In genomic region chr4:76548704-76549103, GRCh38 we compare ENCODE assay signal across 15 cellular contexts.
A peak's percentile ranks its signal among the peaks of the same experiment; 100 is the strongest.
DNase-seq lines count a peak whose midpoint lies in the region; ATAC-seq and TF ChIP-seq lines count a peak whose summit lies in the region.
"Had no signal": no experiment of that assay in that cellular context is flagged by ENCODE, and none has a peak within 500 bp of the region (broad histone marks: within the 10 kb centered on the region; RNA-seq: fewer than 3 reads in every experiment).

No MANE protein-coding gene starts in this region.

- H3K27ac ChIP-seq in BLaER1 treated with 17β-estradiol and CSF1 and Interleukin-3, amounts not matched to agents 10 nM and 100 nM, result peak overlapping the region in 3 of 11 experiments; percentile 79 to 80 (median 80); a peak in 4 of 22 replicates
- H3K27ac ChIP-seq in left lung, result no peak overlapping the region

- intact Hi-C loops in left lung (cut with DNase I), result no loop called here

- H3K4me1 ChIP-seq in BLaER1 treated with 17β-estradiol and CSF1 and Interleukin-3, amounts not matched to agents 10 nM and 100 nM, result peaks cover 39 to 75% (median 57%) of the 10 kb centered on the region in 10 experiments
- H3K4me1 ChIP-seq in left lung, result peaks cover 0 to 6% of the 10 kb centered on the region in 2 donors

- peak; percentile 20 for DNase-seq in HuH-7 (ENCODE audit: low spot score)
- no peak for DNase-seq in left lung
- peak; percentile 51 for DNase-seq in renal cortical epithelial cell (ENCODE audit: low read depth)
- no peak for DNase-seq in H7
- no peak for DNase-seq in COLO668 (lab: John Stamatoyannopoulos, UW; ENCODE audit: unreplicated experiment)
- DNase-seq: C1 segment of cervical spinal cord, DMS153, NCI-H1105 treated with DMSO at 0.1 percent for 48 hours, NCI-H187, NCI-H446 treated with DMSO at 0.1 percent for 48 hours, OCI-M1, SIG-M5 had no signal

- H4K20me1 ChIP-seq in BLaER1 treated with 17β-estradiol and CSF1 and Interleukin-3, amounts not matched to agents 10 nM and 100 nM, result no peaks in the 10 kb centered on the region

- peak; percentile 60 for ATAC-seq in left lung
- no peak for ATAC-seq in GM19395 (IDR thresholded peaks at IDR 0.05; ENCODE audit: unreplicated experiment)
- ATAC-seq in GM19324 (IDR thresholded peaks at IDR 0.05; ENCODE audit: low FRiP score, unreplicated experiment), result no peak

- no peak overlapping the region for H3K4me3 ChIP-seq in BLaER1 treated with 17β-estradiol and CSF1 and Interleukin-3, amounts not matched to agents 10 nM and 100 nM
- H3K4me3 ChIP-seq in left lung, result no peak overlapping the region
- no peak overlapping the region for H3K4me3 ChIP-seq in H7 (ENCODE audit: insufficient read depth, low read depth, low read length)

- H3K27me3 ChIP-seq in BLaER1 treated with 17β-estradiol and CSF1 and Interleukin-3, amounts not matched to agents 10 nM and 100 nM, result no peaks in the 10 kb centered on the region
- H3K27me3 ChIP-seq in left lung, result no peaks in the 10 kb centered on the region
- no peaks in the 10 kb centered on the region for H3K27me3 ChIP-seq in H7 (ENCODE audit: control insufficient read depth, insufficient read depth, low read length)

- no peaks in the 10 kb centered on the region for H3K36me3 ChIP-seq in BLaER1 treated with 17β-estradiol and CSF1 and Interleukin-3, amounts not matched to agents 10 nM and 100 nM
- H3K36me3 ChIP-seq in left lung, result no peaks in the 10 kb centered on the region
- H3K36me3 ChIP-seq in H7 (replicated peaks; ENCODE audit: control insufficient read depth, insufficient read depth, low read length), result no peaks in the 10 kb centered on the region

- peaks cover 0 to 3% (median 0%) of the 10 kb centered on the region in 11 experiments; a peak in 2 of 22 replicates for H3K9me3 ChIP-seq in BLaER1 treated with 17β-estradiol and CSF1 and Interleukin-3, amounts not matched to agents 10 nM and 100 nM (replicated peaks in 1 of 11)
- H3K9me3 ChIP-seq in left lung, result no peaks in the 10 kb centered on the region

- peak overlapping the region in 6 of 11 experiments; percentile 80 to 90 (median 84); a peak in 11 of 22 replicates for H3K4me2 ChIP-seq in BLaER1 treated with 17β-estradiol and CSF1 and Interleukin-3, amounts not matched to agents 10 nM and 100 nM

- TF ChIP-seq CTCF in left lung (IDR thresholded peaks at IDR 0.05), result no peak

- no peak overlapping the region for H3K9ac ChIP-seq in BLaER1 treated with 17β-estradiol and CSF1 and Interleukin-3, amounts not matched to agents 10 nM and 100 nM

Comparison
In these comparisons a context has a peak if more than half of its experiments do, and no peak if none do; other contexts are left out.
1. DNase-seq: peak in HuH-7 (single experiment) and renal cortical epithelial cell (single experiment); none in left lung (0 of 2), H7 (single experiment) and COLO668 (single experiment).